Comparison of ENCODE assay signal across 10 cellular contexts in genomic region chr19:58474291-58474996, GRCh38. TPM values are rescaled to one million over a fixed set of nuclear protein-coding genes. Genes with fewer than 3 reads are reported as not detected.
DNase-seq lines count a peak whose midpoint lies in the region; ATAC-seq, FAIRE-seq and TF ChIP-seq lines count a peak whose summit lies in the region.
"Had no signal": no experiment of that assay in that cellular context is flagged by ENCODE, and none has a peak within 500 bp of the region (broad histone marks: within the 10 kb centered on the region; RNA-seq: fewer than 3 reads in every experiment).

No MANE protein-coding gene starts in this region.

- H3K9ac ChIP-seq in Karpas-422 (ENCODE audit: low read length) (peak overlapping the region; percentile 91; the same call in 1 of the 2 replicates), GM12878 (ENCODE audit: control insufficient read depth, insufficient read depth, low read length) (no peak overlapping the region; the same call in 1 of the 2 replicates)

- peaks cover 0 to 3% (median 0%) of the 10 kb centered on the region in 7 donors for H3K9me3 Mint-ChIP-seq in CD14-positive monocyte
- no peaks in the 10 kb centered on the region for H3K9me3 Mint-ChIP-seq in natural killer cell treated with Interleukin-12 subunit alpha and Interleukin-12 subunit beta and Interleukin-15 and Interleukin-18, amount 100 ng/mL, for 72 hours

- H3K4me1 ChIP-seq in Karpas-422 (ENCODE audit: low read length) (peaks cover 28% of the 10 kb centered on the region), GM12878 (ENCODE audit: control insufficient read depth, insufficient read depth, low read length) (peaks cover 21% of the 10 kb centered on the region)

- WGBS in GM12878 (ENCODE audit: insufficient coverage, insufficient replicate concordance, low lambda C conversion rate, missing lambda C conversion rate), result 87% methylated on average over 12 of the region's 12 CpGs

- H4K20me1 ChIP-seq in Karpas-422 (ENCODE audit: insufficient read depth, low read depth, low read length) (no peaks in the 10 kb centered on the region), GM12878 (ENCODE audit: control insufficient read depth, insufficient read depth) (no peaks in the 10 kb centered on the region)

- no peaks in the 10 kb centered on the region for H3K27me3 ChIP-seq in Karpas-422 (ENCODE audit: low read length)
- no peaks in the 10 kb centered on the region for H3K27me3 ChIP-seq in GM12878 (replicated peaks in 1 of 2; ENCODE audit: control insufficient read depth in 2 of 2, insufficient read depth in 2 of 2, low read length in 1 of 2)
- H3K27me3 ChIP-seq: Peyer's patch had no signal

- RAD21 ChIA-PET in GM12878 (lab: Charles Lee; ENCODE audit: unreplicated experiment), result no interaction called here

- TF ChIP-seq RAD21 in GM12878 (IDR thresholded peaks at IDR 0.05; ENCODE audit: insufficient read depth, low read depth, low read length), result no peak

- H3K36me3 ChIP-seq in Karpas-422 (ENCODE audit: insufficient read depth, low read length) (peaks cover 8% of the 10 kb centered on the region; the same call in 1 of the 2 replicates), GM12878 (ENCODE audit: control insufficient read depth in 2 of 2, insufficient read depth in 2 of 2, low read length in 1 of 2) (peaks cover 7% of the 10 kb centered on the region in 2 experiments)

- CTCF ChIA-PET in GM12878 (lab: Yijun Ruan, JAX), result no interaction called here

- POLR2A ChIA-PET in GM12878 (lab: Charles Lee), result interaction anchor here (1.9 kb wide), 1 partner anchor 112 kb away, joined by 5 read pairs; the partner anchor contains the start of gene ZNF497

- H3K4me1 Mint-ChIP-seq in CD14-positive monocyte, result peaks cover 17% of the 10 kb centered on the region
- peaks cover 11 to 13% of the 10 kb centered on the region in 2 donors for H3K4me1 Mint-ChIP-seq in natural killer cell treated with Interleukin-12 subunit alpha and Interleukin-12 subunit beta and Interleukin-15 and Interleukin-18, amount 100 ng/mL, for 72 hours (ENCODE audit: low read depth in 2 of 2)

- in situ Hi-C loops in GM12878 (cut with MboI), result no loop called here

- H2AFZ ChIP-seq in Karpas-422 (ENCODE audit: low read length), result no peak overlapping the region
- H2AFZ ChIP-seq in GM12878 (ENCODE audit: control insufficient read depth, low read depth, low read length), result no peak overlapping the region

- SMC1A ChIA-PET in GM12878 (lab: Charles Lee; ENCODE audit: uncharacterized antibody, unreplicated experiment), result interaction anchor here (0.9 to 1.3 kb wide), 2 partner anchors 14 to 22 kb away, joined by 3 read pairs; partner anchors contain the start of gene ZNF324B

- FAIRE-seq in GM12878 (lab: Jason Lieb, UNC), result no peak

- H3K9me2 ChIP-seq in Karpas-422 (replicated peaks; ENCODE audit: insufficient read depth, low read length), result no peaks in the 10 kb centered on the region

- H3K27ac ChIP-seq in Karpas-422 (ENCODE audit: low read length) (no peak overlapping the region), GM12878 (ENCODE audit: control insufficient read depth, insufficient read depth) (no peak overlapping the region)

- H3K36me3 Mint-ChIP-seq in CD14-positive monocyte, result peaks cover 36 to 37% of the 10 kb centered on the region in 2 donors
- H3K36me3 Mint-ChIP-seq in natural killer cell treated with Interleukin-12 subunit alpha and Interleukin-12 subunit beta and Interleukin-15 and Interleukin-18, amount 100 ng/mL, for 72 hours, result no peaks in the 10 kb centered on the region

- H3K4me3 ChIP-seq in Karpas-422 (ENCODE audit: low read length) (peak overlapping the region; percentile 78; the same call in 1 of the 2 replicates), GM12878 (no peak overlapping the region)

- TF ChIP-seq POLR2A in GM12878 (IDR thresholded peaks at IDR 0.05; ENCODE audit: low read depth, low read length), result no peak; the same call in 1 of the 2 replicates

- no peak for ATAC-seq in GM12878
- ATAC-seq in natural killer cell treated with Interleukin-12 subunit alpha and Interleukin-12 subunit beta and Interleukin-15 and Interleukin-18, amount 100 ng/mL, for 72 hours, result no peak
- no peak for ATAC-seq in GM19328 (IDR thresholded peaks at IDR 0.05; ENCODE audit: unreplicated experiment)
- ATAC-seq in HG02938 (IDR thresholded peaks at IDR 0.05; ENCODE audit: unreplicated experiment), result no peak

- intact Hi-C loops in CD14-positive monocyte (cut with micrococcal nuclease), result no loop called here
- intact Hi-C loops in GM12878 (cut with micrococcal nuclease; ENCODE audit: unreplicated experiment), result no loop called here

- H3K79me2 ChIP-seq in Karpas-422 (ENCODE audit: low read length), result peaks cover 11% of the 10 kb centered on the region
- H3K79me2 ChIP-seq in GM12878 (ENCODE audit: control insufficient read depth, insufficient read depth, low read length), result no peaks in the 10 kb centered on the region; the same call in none of the 2 replicates

- TF ChIP-seq EP300 in GM12878 (IDR thresholded peaks at IDR 0.05; ENCODE audit: borderline replicate concordance in 1 of 2, control insufficient read depth in 1 of 2, low read depth in 2 of 2, low read length in 2 of 2), result no peak

- no peak overlapping the region for H3K4me3 Mint-ChIP-seq in CD14-positive monocyte
- H3K4me3 Mint-ChIP-seq in natural killer cell treated with Interleukin-12 subunit alpha and Interleukin-12 subunit beta and Interleukin-15 and Interleukin-18, amount 100 ng/mL, for 72 hours, result peak overlapping the region; percentile 45

- DNase-seq in CD14-positive monocyte (ENCODE audit: low spot score) (no peak), Karpas-422 (no peak), GM12878 (ENCODE audit: low read depth, low spot score) (no peak), GM20000 (ENCODE audit: low spot score) (no peak)
- no peak for DNase-seq in natural killer cell treated with Interleukin-12 subunit alpha and Interleukin-12 subunit beta and Interleukin-15 and Interleukin-18, amount 100 ng/mL, for 72 hours (ENCODE audit: low spot score)
- no peak for DNase-seq in effector CD4-positive, alpha-beta T cell
- DNase-seq: amygdala, Peyer's patch had no signal

- TF ChIP-seq CTCF in CD14-positive monocyte (IDR thresholded peaks at IDR 0.05) (no peak), GM12878 (IDR thresholded peaks at IDR 0.05 in 2 of 3, conservative IDR thresholded peaks at IDR 0.05 in 1 of 3; ENCODE audit: control insufficient read depth in 2 of 3, extremely low read depth in 1 of 3, insufficient read depth in 1 of 3, low read depth in 3 of 3, low read length in 3 of 3) (no peak), GM20000 (IDR thresholded peaks at IDR 0.05; ENCODE audit: extremely low read depth, missing control alignments) (no peak)

- BruUV-seq in GM12878 (replicated peaks; lab: Mats Ljungman, UMichigan), result no TSS peak

- H3K4me2 ChIP-seq in Karpas-422 (ENCODE audit: low read depth, low read length, poor library complexity, severe bottlenecking), result peak overlapping the region; percentile 92
- H3K4me2 ChIP-seq in GM12878 (ENCODE audit: control insufficient read depth, insufficient read depth), result peak overlapping the region; percentile 83; the same call in 1 of the 2 replicates

- peaks cover 2 to 6% (median 2%) of the 10 kb centered on the region in 3 donors for H3K27me3 Mint-ChIP-seq in CD14-positive monocyte (ENCODE audit: low read depth in 3 of 3)
- no peaks in the 10 kb centered on the region for H3K27me3 Mint-ChIP-seq in natural killer cell treated with Interleukin-12 subunit alpha and Interleukin-12 subunit beta and Interleukin-15 and Interleukin-18, amount 100 ng/mL, for 72 hours

- peak overlapping the region in 5 of 7 donors; percentile 33 to 98 (median 73) for H3K27ac Mint-ChIP-seq in CD14-positive monocyte
- H3K27ac Mint-ChIP-seq in natural killer cell treated with Interleukin-12 subunit alpha and Interleukin-12 subunit beta and Interleukin-15 and Interleukin-18, amount 100 ng/mL, for 72 hours, result peak overlapping the region in 1 of 2 donors; percentile 89

- no peaks in the 10 kb centered on the region for H3K9me3 ChIP-seq in Karpas-422 (ENCODE audit: low read length)
- no peaks in the 10 kb centered on the region for H3K9me3 ChIP-seq in GM12878 (replicated peaks; ENCODE audit: control insufficient read depth, insufficient read depth, low read length)
- H3K9me3 ChIP-seq: Peyer's patch had no signal

RNA-seq across cellular contexts. Expression of gene ZNF446, which starts 1.7 kb away (rescaled TPM):
- polyA plus RNA-seq in CD14-positive monocyte, result 1 to 10 TPM; 2.0 to 2.2 TPM
- 11.8 and 20.6 TPM in 2 replicates for total RNA-seq in Karpas-422 (2014; rRNA removed; shearing (Covaris generic); ENCODE audit: low replicate concordance)
- 13.0 and 16.4 TPM in 2 replicates for total RNA-seq in GM12878 (2013; cell fraction: nucleolus; rRNA removed)
- total RNA-seq in GM12878 (2014; rRNA removed), result 6.5 and 6.9 TPM in 2 replicates
- total RNA-seq in GM12878 (2014; rRNA removed; fragmentation: Illumina TruSeq; extraction: Trizol), result 2.3 and 2.5 TPM in 2 replicates
- 5.6 and 6.0 TPM in 2 replicates for total RNA-seq in GM12878 (2021)
- polyA plus RNA-seq in GM12878 (2011; ENCODE audit: low read depth), result 2.3 TPM
- polyA plus RNA-seq in GM12878 (2011; rRNA removed), result 1.1 and 3.5 TPM in 2 replicates
- polyA plus RNA-seq in GM12878 (2011; cell fraction: cytosol; rRNA removed), result 4.5 and 7.9 TPM in 2 replicates
- 15.2 and 15.6 TPM in 2 replicates for polyA plus RNA-seq in GM12878 (2011; cell fraction: nucleus; rRNA removed)
- polyA plus RNA-seq in GM12878 (2012), result 7.6 and 8.0 TPM in 2 replicates
- polyA plus RNA-seq in GM12878 (2014; fragmentation: Illumina TruSeq; extraction: Trizol), result 0.63 and 1.6 TPM in 2 replicates
- under 1 TPM; 0.14 to 0.49 TPM for polyA plus RNA-seq in GM12878 (2014; fragmentation: Nextera tagmentation; extraction: Ambion mirVana)
- polyA plus RNA-seq in GM12878 (2014; rRNA removed), result 5.3 and 5.8 TPM in 2 replicates
- 1 to 10 TPM; 4.7 to 5.7 TPM for polyA plus RNA-seq in GM12878 (2016; fragmentation: Nextera tagmentation; extraction: Ambion mirVana)
- polyA minus RNA-seq in GM12878 (2011; rRNA and poly(A)+ RNA removed), result 3.6 and 6.9 TPM in 2 replicates
- polyA minus RNA-seq in GM12878 (2011; cell fraction: cytosol; rRNA and poly(A)+ RNA removed), result 3.8 and 4.0 TPM in 2 replicates
- 7.7 and 11.0 TPM in 2 replicates for polyA minus RNA-seq in GM12878 (2011; cell fraction: nucleus; rRNA and poly(A)+ RNA removed)
- 1 to 10 TPM; 3.9 to 5.8 TPM for total RNA-seq in natural killer cell treated with Interleukin-12 subunit alpha and Interleukin-12 subunit beta and Interleukin-15 and Interleukin-18, amount 100 ng/mL, for 72 hours

RNA-seq across cellular contexts. Expression of gene ZNF324, which starts 7.6 kb away (rescaled TPM):
- polyA plus RNA-seq in CD14-positive monocyte (1 to 10 TPM; 4.1 to 5.3 TPM), GM12878 (2011; rRNA removed) (2.8 and 5.7 TPM in 2 replicates), GM12878 (2014; fragmentation: Illumina TruSeq; extraction: Trizol) (3.1 and 3.5 TPM in 2 replicates), GM12878 (2014; fragmentation: Nextera tagmentation; extraction: Ambion mirVana) (1 to 10 TPM in 1 of 2 experiments, under 1 TPM in 1; 0.71 to 2.1 TPM), GM12878 (2014; rRNA removed) (8.1 and 9.5 TPM in 2 replicates), GM12878 (2016; fragmentation: Nextera tagmentation; extraction: Ambion mirVana) (1 to 10 TPM; 8.5 to 9.0 TPM)
- total RNA-seq in Karpas-422 (2014; rRNA removed; shearing (Covaris generic); ENCODE audit: low replicate concordance), result 10.4 and 29.1 TPM in 2 replicates
- 35.9 and 44.8 TPM in 2 replicates for total RNA-seq in GM12878 (2013; cell fraction: nucleolus; rRNA removed)
- total RNA-seq in GM12878 (2014; rRNA removed) (10.6 and 13.9 TPM in 2 replicates), GM12878 (2014; rRNA removed; fragmentation: Illumina TruSeq; extraction: Trizol) (5.0 and 5.9 TPM in 2 replicates), GM12878 (2021) (12.1 and 12.9 TPM in 2 replicates)
- polyA plus RNA-seq in GM12878 (2011; ENCODE audit: low read depth), result 3.3 TPM
- 6.7 and 10.0 TPM in 2 replicates for polyA plus RNA-seq in GM12878 (2011; cell fraction: cytosol; rRNA removed)
- polyA plus RNA-seq in GM12878 (2011; cell fraction: nucleus; rRNA removed), result 11.2 and 13.9 TPM in 2 replicates
- 7.0 and 7.3 TPM in 2 replicates for polyA plus RNA-seq in GM12878 (2012)
- 9.7 and 19.5 TPM in 2 replicates for polyA minus RNA-seq in GM12878 (2011; rRNA and poly(A)+ RNA removed)
- 4.1 and 5.9 TPM in 2 replicates for polyA minus RNA-seq in GM12878 (2011; cell fraction: cytosol; rRNA and poly(A)+ RNA removed)
- 19.2 and 29.2 TPM in 2 replicates for polyA minus RNA-seq in GM12878 (2011; cell fraction: nucleus; rRNA and poly(A)+ RNA removed)
- total RNA-seq in natural killer cell treated with Interleukin-12 subunit alpha and Interleukin-12 subunit beta and Interleukin-15 and Interleukin-18, amount 100 ng/mL, for 72 hours, result 10 to 100 TPM; 15.2 to 15.5 TPM

RNA-seq across cellular contexts. Expression of gene ZNF324B, which starts 23.0 kb away (rescaled TPM):
- polyA plus RNA-seq in CD14-positive monocyte (under 1 TPM; 0.46 to 0.82 TPM), GM12878 (2011; rRNA removed) (1.9 and 3.3 TPM in 2 replicates), GM12878 (2014; fragmentation: Illumina TruSeq; extraction: Trizol) (3.0 and 4.2 TPM in 2 replicates), GM12878 (2014; fragmentation: Nextera tagmentation; extraction: Ambion mirVana) (under 1 TPM; 0.11 to 0.29 TPM), GM12878 (2014; rRNA removed) (7.6 and 8.4 TPM in 2 replicates), GM12878 (2016; fragmentation: Nextera tagmentation; extraction: Ambion mirVana) (1 to 10 TPM; 3.5 to 4.4 TPM)
- total RNA-seq in Karpas-422 (2014; rRNA removed; shearing (Covaris generic); ENCODE audit: low replicate concordance), result 21.2 and 22.5 TPM in 2 replicates
- total RNA-seq in GM12878 (2013; cell fraction: nucleolus; rRNA removed), result 23.8 and 27.7 TPM in 2 replicates
- total RNA-seq in GM12878 (2014; rRNA removed) (7.9 and 8.8 TPM in 2 replicates), GM12878 (2014; rRNA removed; fragmentation: Illumina TruSeq; extraction: Trizol) (5.3 and 5.9 TPM in 2 replicates), GM12878 (2021) (9.3 and 12.8 TPM in 2 replicates)
- 1.4 TPM for polyA plus RNA-seq in GM12878 (2011; ENCODE audit: low read depth)
- polyA plus RNA-seq in GM12878 (2011; cell fraction: cytosol; rRNA removed), result 3.7 and 5.2 TPM in 2 replicates
- 5.2 and 7.0 TPM in 2 replicates for polyA plus RNA-seq in GM12878 (2011; cell fraction: nucleus; rRNA removed)
- 3.4 and 4.2 TPM in 2 replicates for polyA plus RNA-seq in GM12878 (2012)
- 4.8 and 13.2 TPM in 2 replicates for polyA minus RNA-seq in GM12878 (2011; rRNA and poly(A)+ RNA removed)
- 4.1 and 4.4 TPM in 2 replicates for polyA minus RNA-seq in GM12878 (2011; cell fraction: cytosol; rRNA and poly(A)+ RNA removed)
- 4.1 and 9.5 TPM in 2 replicates for polyA minus RNA-seq in GM12878 (2011; cell fraction: nucleus; rRNA and poly(A)+ RNA removed)
- total RNA-seq in natural killer cell treated with Interleukin-12 subunit alpha and Interleukin-12 subunit beta and Interleukin-15 and Interleukin-18, amount 100 ng/mL, for 72 hours, result 10 to 100 TPM in 1 of 2 donors, 1 to 10 TPM in 1; 8.8 to 14.4 TPM

RNA-seq across cellular contexts. Expression of gene ZNF132, which starts 34.5 kb away (rescaled TPM):
- polyA plus RNA-seq in CD14-positive monocyte (under 1 TPM; 0.40 to 0.92 TPM), GM12878 (2011; rRNA removed) (0.68 and 0.81 TPM in 2 replicates), GM12878 (2014; fragmentation: Illumina TruSeq; extraction: Trizol) (2.0 and 2.2 TPM in 2 replicates), GM12878 (2014; fragmentation: Nextera tagmentation; extraction: Ambion mirVana) (under 1 TPM; 0.56 to 0.73 TPM), GM12878 (2014; rRNA removed) (1.4 and 1.9 TPM in 2 replicates), GM12878 (2016; fragmentation: Nextera tagmentation; extraction: Ambion mirVana) (1 to 10 TPM; 2.4 to 3.0 TPM)
- total RNA-seq in Karpas-422 (2014; rRNA removed; shearing (Covaris generic); ENCODE audit: low replicate concordance), result not detected in 2 replicates
- total RNA-seq in GM12878 (2013; cell fraction: nucleolus; rRNA removed), result 8.4 and 8.7 TPM in 2 replicates
- total RNA-seq in GM12878 (2014; rRNA removed) (3.5 and 4.0 TPM in 2 replicates), GM12878 (2014; rRNA removed; fragmentation: Illumina TruSeq; extraction: Trizol) (3.3 and 3.5 TPM in 2 replicates), GM12878 (2021) (2.7 and 3.4 TPM in 2 replicates)
- 1.3 TPM for polyA plus RNA-seq in GM12878 (2011; ENCODE audit: low read depth)
- polyA plus RNA-seq in GM12878 (2011; cell fraction: cytosol; rRNA removed), result 0.40 and 0.42 TPM in 2 replicates
- polyA plus RNA-seq in GM12878 (2011; cell fraction: nucleus; rRNA removed), result 1.2 and 1.8 TPM in 2 replicates
- 0.69 and 2.1 TPM in 2 replicates for polyA plus RNA-seq in GM12878 (2012)
- 3.7 and 4.0 TPM in 2 replicates for polyA minus RNA-seq in GM12878 (2011; rRNA and poly(A)+ RNA removed)
- 0.62 TPM in 1 of 2 replicates, not detected in the other for polyA minus RNA-seq in GM12878 (2011; cell fraction: cytosol; rRNA and poly(A)+ RNA removed)
- 3.5 TPM in 2 replicates for polyA minus RNA-seq in GM12878 (2011; cell fraction: nucleus; rRNA and poly(A)+ RNA removed)
- total RNA-seq in natural killer cell treated with Interleukin-12 subunit alpha and Interleukin-12 subunit beta and Interleukin-15 and Interleukin-18, amount 100 ng/mL, for 72 hours, result 1 to 10 TPM; 3.2 to 5.3 TPM

RNA-seq across cellular contexts. Expression of gene SLC27A5, which starts 37.3 kb away (rescaled TPM):
- polyA plus RNA-seq in CD14-positive monocyte, result 1 to 10 TPM; 2.8 to 2.9 TPM
- total RNA-seq in Karpas-422 (2014; rRNA removed; shearing (Covaris generic); ENCODE audit: low replicate concordance), result 1.2 and 10.0 TPM in 2 replicates
- 20.5 and 26.7 TPM in 2 replicates for total RNA-seq in GM12878 (2013; cell fraction: nucleolus; rRNA removed)
- total RNA-seq in GM12878 (2014; rRNA removed), result 48.4 and 57.2 TPM in 2 replicates
- 25.7 and 26.8 TPM in 2 replicates for total RNA-seq in GM12878 (2014; rRNA removed; fragmentation: Illumina TruSeq; extraction: Trizol)
- total RNA-seq in GM12878 (2021), result 31.2 and 31.5 TPM in 2 replicates
- polyA plus RNA-seq in GM12878 (2011; ENCODE audit: low read depth), result 28.8 TPM
- polyA plus RNA-seq in GM12878 (2011; rRNA removed), result 13.7 and 32.0 TPM in 2 replicates
- polyA plus RNA-seq in GM12878 (2011; cell fraction: cytosol; rRNA removed), result 64.9 and 72.7 TPM in 2 replicates
- polyA plus RNA-seq in GM12878 (2011; cell fraction: nucleus; rRNA removed), result 30.2 and 38.4 TPM in 2 replicates
- 36.9 and 38.7 TPM in 2 replicates for polyA plus RNA-seq in GM12878 (2012)
- 5.7 and 21.2 TPM in 2 replicates for polyA plus RNA-seq in GM12878 (2014; fragmentation: Illumina TruSeq; extraction: Trizol)
- polyA plus RNA-seq in GM12878 (2014; fragmentation: Nextera tagmentation; extraction: Ambion mirVana), result 100 to 1,000 TPM; 113 to 127 TPM
- polyA plus RNA-seq in GM12878 (2014; rRNA removed), result 55.7 and 62.9 TPM in 2 replicates
- 10 to 100 TPM; 25.8 to 28.6 TPM for polyA plus RNA-seq in GM12878 (2016; fragmentation: Nextera tagmentation; extraction: Ambion mirVana)
- 26.4 and 33.4 TPM in 2 replicates for polyA minus RNA-seq in GM12878 (2011; rRNA and poly(A)+ RNA removed)
- polyA minus RNA-seq in GM12878 (2011; cell fraction: cytosol; rRNA and poly(A)+ RNA removed), result 7.6 and 12.6 TPM in 2 replicates
- polyA minus RNA-seq in GM12878 (2011; cell fraction: nucleus; rRNA and poly(A)+ RNA removed), result 13.8 and 24.1 TPM in 2 replicates
- 10 to 100 TPM; 15.1 to 29.1 TPM for total RNA-seq in natural killer cell treated with Interleukin-12 subunit alpha and Interleukin-12 subunit beta and Interleukin-15 and Interleukin-18, amount 100 ng/mL, for 72 hours
